In genomic region chr15:56817266-56817665, GRCh38 we compare ENCODE assay signal across 14 cellular contexts.
A peak's percentile ranks its signal among the peaks of the same experiment; 100 is the strongest.
DNase-seq lines count a peak whose midpoint lies in the region; ATAC-seq and TF ChIP-seq lines count a peak whose summit lies in the region.
"Had no signal": no experiment of that assay in that cellular context is flagged by ENCODE, and none has a peak within 500 bp of the region (broad histone marks: within the 10 kb centered on the region; RNA-seq: fewer than 3 reads in every experiment).

No MANE protein-coding gene starts in this region.

- dilution Hi-C loops in IMR-90 (cut with HindIII; ENCODE audit: low sequenced_read_pairs, unreplicated experiment) = no loop called here

- POLR2A ChIA-PET in IMR-90 (lab: Charles Lee; ENCODE audit: unreplicated experiment) = no interaction called here

- TF ChIP-seq CTCF in IMR-90 (conservative IDR thresholded peaks at IDR 0.05; ENCODE audit: low read depth, low read length) (no peak), brain (conservative IDR thresholded peaks at IDR 0.05) (no peak), left lung (IDR thresholded peaks at IDR 0.05) (no peak)

- no peak for TF ChIP-seq RAD21 in IMR-90 (IDR thresholded peaks at IDR 0.05; ENCODE audit: low read length)

- H3K56ac ChIP-seq in IMR-90 (ENCODE audit: extremely low read depth, insufficient read depth, low read length) = no peak overlapping the region

- H2BK120ac ChIP-seq in IMR-90 (ENCODE audit: low read depth, low read length) = peak overlapping the region; percentile 62; the same call in 1 of the 2 replicates

- H4K8ac ChIP-seq in IMR-90 (ENCODE audit: low read depth in 2 of 2, low read length in 2 of 2) = peak overlapping the region in 1 of 2 experiments; percentile 59; a peak in 2 of 4 replicates

- H3K27ac ChIP-seq in IMR-90 (ENCODE audit: insufficient read depth, low read length) (no peak overlapping the region), left lung (no peak overlapping the region)
- H3K27ac ChIP-seq: ascending aorta, VCaP had no signal

- H4K91ac ChIP-seq in IMR-90 (ENCODE audit: insufficient read depth, low read depth, low read length) = 0 out of 2 replicates have a peak overlapping the region, but pooled peaks have one; percentile 38

- H3K36me3 Mint-ChIP-seq in brain = no peaks in the 10 kb centered on the region

- BruUV-seq in IMR-90 (replicated peaks; lab: Mats Ljungman, UMichigan) = no TSS peak

- no peaks in the 10 kb centered on the region for H3K79me1 ChIP-seq in IMR-90 (ENCODE audit: low read depth in 1 of 2, low read length in 2 of 2)

- H3K9me3 ChIP-seq in IMR-90 (ENCODE audit: control insufficient read depth, insufficient read depth, low read length) (no peaks in the 10 kb centered on the region), left lung (no peaks in the 10 kb centered on the region)
- H3K9me3 ChIP-seq: ascending aorta had no signal

- peak overlapping the region; percentile 22 for H3K14ac ChIP-seq in IMR-90 (replicated peaks; ENCODE audit: low read depth, low read length)

- H4K5ac ChIP-seq in IMR-90 (ENCODE audit: low read depth, low read length) = no peak overlapping the region

- no peak overlapping the region for H3K9ac ChIP-seq in IMR-90 (ENCODE audit: low read depth, low read length)

- no peaks in the 10 kb centered on the region for H3K27me3 Mint-ChIP-seq in brain

- no peak overlapping the region for H3K23ac ChIP-seq in IMR-90 (ENCODE audit: low read depth, low read length)

- H2BK15ac ChIP-seq in IMR-90 (ENCODE audit: low read depth, low read length) = peak overlapping the region; percentile 41; the same call in 1 of the 3 replicates

- H3K4me1 Mint-ChIP-seq in brain = peaks cover 46% of the 10 kb centered on the region

- peaks cover 6% of the 10 kb centered on the region; the same call in 1 of the 2 replicates for H3K9me1 ChIP-seq in IMR-90 (ENCODE audit: insufficient read depth, low read length)

- H3K4me3 ChIP-seq in IMR-90 (ENCODE audit: insufficient read depth, low read depth, low read length) = no peak overlapping the region
- no peak overlapping the region for H3K4me3 ChIP-seq in left lung
- H3K4me3 ChIP-seq: ascending aorta had no signal

- peak overlapping the region; percentile 69; the same call in 1 of the 2 replicates for H2AK5ac ChIP-seq in IMR-90 (ENCODE audit: low read depth, low read length)

- no peaks in the 10 kb centered on the region for H4K20me1 ChIP-seq in IMR-90 (ENCODE audit: insufficient read depth, low read length)

- H2AFZ ChIP-seq in IMR-90 (replicated peaks; ENCODE audit: low read length, poor library complexity) = peak overlapping the region; percentile 36

- ATAC-seq in IMR-90 (ENCODE audit: low read depth) (peak; percentile 19; the same call in 1 of the 2 replicates), left lung (no peak), GM18519 (IDR thresholded peaks at IDR 0.05; ENCODE audit: low FRiP score, unreplicated experiment) (no peak), HG03045 (IDR thresholded peaks at IDR 0.05; ENCODE audit: unreplicated experiment) (no peak)

- peak overlapping the region; percentile 41 for H3K4ac ChIP-seq in IMR-90 (ENCODE audit: low read depth, low read length)

- H2AK9ac ChIP-seq in IMR-90 (replicated peaks; ENCODE audit: low read depth, low read length, poor library complexity) = no peak overlapping the region

- CTCF ChIA-PET in IMR-90 (lab: Yijun Ruan, JAX) = interaction anchor here (0.7 kb wide), 1 partner anchor 48 kb away, joined by 3 read pairs; no protein-coding TSS in a partner anchor

- H3K9me3 Mint-ChIP-seq in brain = peaks cover 0 to 4% (median 0%) of the 10 kb centered on the region in 5 experiments
- H3K9me3 Mint-ChIP-seq: nephron progenitor cell had no signal

- in situ Hi-C loops in ACHN (cut with HindIII; ENCODE audit: low pct_ligation_motif_present, low pct_unique_long_range_greater_than_20kb, low sequenced_read_pairs) (no loop called here), IMR-90 (cut with MboI; ENCODE audit: low sequenced_read_pairs) (loop anchor here (25.0 kb wide), 1 partner anchor 720 kb away; no protein-coding TSS in a partner anchor)

- H3K4me1 ChIP-seq in IMR-90 (ENCODE audit: control insufficient read depth, insufficient read depth, low read length) = peaks cover 8% of the 10 kb centered on the region
- no peaks in the 10 kb centered on the region for H3K4me1 ChIP-seq in left lung

- H2BK20ac ChIP-seq in IMR-90 (ENCODE audit: low read depth, low read length) = peak overlapping the region; percentile 59; the same call in 1 of the 2 replicates

- H3K27ac Mint-ChIP-seq in brain = peak overlapping the region in 4 of 5 experiments; percentile 19 to 95 (median 62)
- H3K27ac Mint-ChIP-seq: nephron progenitor cell had no signal

- no peak overlapping the region; the same call in 1 of the 2 replicates for H3K4me2 ChIP-seq in IMR-90 (ENCODE audit: low read depth, low read length)

- H3K36me3 ChIP-seq in IMR-90 (ENCODE audit: control insufficient read depth, insufficient read depth, low read length) (no peaks in the 10 kb centered on the region), left lung (no peaks in the 10 kb centered on the region)
- H3K36me3 ChIP-seq: ascending aorta had no signal

- intact Hi-C loops in IMR-90 (cut with micrococcal nuclease) (no loop called here), left lung (cut with DNase I) (no loop called here)

- no peak overlapping the region for H3K18ac ChIP-seq in IMR-90 (ENCODE audit: low read depth, low read length)

- no peak for TF ChIP-seq POLR2A in IMR-90 (IDR thresholded peaks at IDR 0.05; ENCODE audit: low read depth, low read length)

- H3K4me3 Mint-ChIP-seq in brain = peak overlapping the region in 2 of 5 experiments; percentile 4 to 41
- H3K4me3 Mint-ChIP-seq: nephron progenitor cell had no signal

- no peak overlapping the region for H2BK5ac ChIP-seq in IMR-90 (ENCODE audit: low read depth, low read length, poor library complexity, severe bottlenecking)

- no peaks in the 10 kb centered on the region for H3K27me3 ChIP-seq in IMR-90 (ENCODE audit: control insufficient read depth, insufficient read depth, low read length)
- H3K27me3 ChIP-seq in left lung = no peaks in the 10 kb centered on the region
- H3K27me3 ChIP-seq: ascending aorta had no signal

- no CpG with 5 or more reads among the region's 1 CpG for WGBS in IMR-90 (ENCODE audit: extremely low coverage in 2 of 2, insufficient read length in 1 of 2), 2 experiments

- DNase-seq in ACHN (peak; percentile 71), IMR-90 (peak; percentile 65), left kidney (ENCODE audit: low read depth, low spot score) (peak; percentile 77), inferior parietal cortex (ENCODE audit: extremely low spot score) (no peak), left lung (no peak)
- DNase-seq: activated CD8-positive, alpha-beta memory T cell treated with anti-CD3 and anti-CD28 coated beads, Interleukin-2, amount 50 U/mL, for 48 hours; nephron progenitor cell; SIG-M5; stimulated activated CD4-positive, alpha-beta T cell treated with anti-CD3 and anti-CD28 coated beads, Interleukin-15, amount 100 ng/mL, for 24 hours had no signal

TF ChIP-seq in IMR-90, 13 proteins besides CTCF, POLR2A, EP300 and RAD21:
- no peak for TF ChIP-seq BHLHE40 (IDR thresholded peaks at IDR 0.05; ENCODE audit: low read depth, low read length)
- no peak for TF ChIP-seq CEBPB (IDR thresholded peaks at IDR 0.05; ENCODE audit: low read depth, low read length)
- no peak for TF ChIP-seq MAZ (IDR thresholded peaks at IDR 0.05; ENCODE audit: borderline replicate concordance, low read depth, low read length)
- no peak for TF ChIP-seq ELK1 (IDR thresholded peaks at IDR 0.05; ENCODE audit: borderline replicate concordance, low read depth, low read length)
- TF ChIP-seq MXI1 (IDR thresholded peaks at IDR 0.05; ENCODE audit: borderline replicate concordance, low read depth, low read length) = no peak
- no peak for TF ChIP-seq USF2 (IDR thresholded peaks at IDR 0.05; ENCODE audit: low read depth, low read length)
- TF ChIP-seq SMC3 (IDR thresholded peaks at IDR 0.05; ENCODE audit: low read depth, low read length) = no peak
- TF ChIP-seq FOS (IDR thresholded peaks at IDR 0.05; ENCODE audit: low read depth, low read length) = no peak
- no peak for TF ChIP-seq RFX5 (IDR thresholded peaks at IDR 0.05; ENCODE audit: low read depth, low read length)
- TF ChIP-seq RCOR1 (IDR thresholded peaks at IDR 0.05; ENCODE audit: insufficient replicate concordance, low read length) = no peak
- TF ChIP-seq CHD1 (IDR thresholded peaks at IDR 0.05; ENCODE audit: low read depth, low read length) = no peak
- no peak for TF ChIP-seq NFE2L2 (IDR thresholded peaks at IDR 0.05; ENCODE audit: low read depth, low read length)
- TF ChIP-seq MAFK (IDR thresholded peaks at IDR 0.05; ENCODE audit: low read depth, low read length) = no peak
TF ChIP-seq in IMR-90: peak in this region for 0.

Comparison
In these comparisons a context has a peak if more than half of its experiments do, and no peak if none do; other contexts are left out.
1. DNase-seq: peak in ACHN (single experiment), IMR-90 (single experiment) and left kidney (single experiment); none in inferior parietal cortex (single experiment) and left lung (0 of 2).